In genomic region chr12:121061831-121062230, GRCh38 we compare ENCODE assay signal across 10 cellular contexts. TPM values are rescaled to one million over a fixed set of nuclear protein-coding genes. Genes with fewer than 3 reads are reported as not detected.
DNase-seq lines count a peak whose midpoint lies in the region; TF ChIP-seq lines count a peak whose summit lies in the region.
"Had no signal": no experiment of that assay in that cellular context is flagged by ENCODE, and none has a peak within 500 bp of the region (broad histone marks: within the 10 kb centered on the region; RNA-seq: fewer than 3 reads in every experiment).

No MANE protein-coding gene starts in this region.

- TF ChIP-seq POLR2A in esophagus squamous epithelium (IDR thresholded peaks at IDR 0.05): no peak

- H3K36me3 ChIP-seq in brain microvascular endothelial cell (replicated peaks) (no peaks in the 10 kb centered on the region), esophagus squamous epithelium (no peaks in the 10 kb centered on the region)
- no peaks in the 10 kb centered on the region for H3K36me3 ChIP-seq in effector memory CD4-positive, alpha-beta T cell (ENCODE audit: control insufficient read depth, insufficient read depth, low read length)

- no peak for DNase-seq in GM12864 (ENCODE audit: low read depth)
- peak; percentile 9 for DNase-seq in NCI-H146 treated with DMSO at 0.1 percent for 48 hours (lab: John Stamatoyannopoulos, UW; ENCODE audit: unreplicated experiment)
- DNase-seq in brain microvascular endothelial cell: no peak
- peak; percentile 21 for DNase-seq in myocyte (ENCODE audit: low read depth)
- no peak for DNase-seq in effector memory CD4-positive, alpha-beta T cell
- DNase-seq in esophagus squamous epithelium (lab: John Stamatoyannopoulos, UW): no peak
- no peak for DNase-seq in T-helper 1 cell
- no peak for DNase-seq in kidney tubule cell (ENCODE audit: low spot score)
- DNase-seq: naive B cell, NCI-H510A treated with DMSO at 0.1 percent for 48 hours had no signal

- H3K27me3 ChIP-seq in brain microvascular endothelial cell (replicated peaks) (no peaks in the 10 kb centered on the region), esophagus squamous epithelium (no peaks in the 10 kb centered on the region)
- no peaks in the 10 kb centered on the region for H3K27me3 ChIP-seq in effector memory CD4-positive, alpha-beta T cell (replicated peaks; ENCODE audit: control insufficient read depth, insufficient read depth, low read length, poor library complexity, severe bottlenecking)

- peaks cover 6% of the 10 kb centered on the region for H3K4me1 ChIP-seq in effector memory CD4-positive, alpha-beta T cell (ENCODE audit: control insufficient read depth, insufficient read depth, low read length, poor library complexity, severe bottlenecking)
- peaks cover 0 to 15% (median 8%) of the 10 kb centered on the region in 3 donors for H3K4me1 ChIP-seq in esophagus squamous epithelium

- peak; percentile 12 for TF ChIP-seq CTCF in GM12864 (IDR thresholded peaks at IDR 0.05; ENCODE audit: low read depth, low read length, missing control alignments)
- peak; percentile 24 for TF ChIP-seq CTCF in brain microvascular endothelial cell (IDR thresholded peaks at IDR 0.05; ENCODE audit: low read depth, low read length, missing control alignments)
- peak in 2 of 6 experiments; percentile 14 to 34 for TF ChIP-seq CTCF in esophagus squamous epithelium (IDR thresholded peaks at IDR 0.05)

- WGBS in esophagus squamous epithelium, 2 donors: 44 to 48% methylated on average over 2 of the region's 2 CpGs

- H3K9me3 ChIP-seq in effector memory CD4-positive, alpha-beta T cell (ENCODE audit: control insufficient read depth, low read length): no peaks in the 10 kb centered on the region
- no peaks in the 10 kb centered on the region for H3K9me3 ChIP-seq in esophagus squamous epithelium

- H3K4me3 ChIP-seq in GM12864 (ENCODE audit: low read depth, low read length) (no peak overlapping the region), brain microvascular endothelial cell (ENCODE audit: low read depth, low read length) (no peak overlapping the region), esophagus squamous epithelium (no peak overlapping the region)
- H3K4me3 ChIP-seq in effector memory CD4-positive, alpha-beta T cell (ENCODE audit: insufficient read depth, low read depth, low read length, poor library complexity, severe bottlenecking): no peak overlapping the region

- intact Hi-C loops in esophagus squamous epithelium (cut with DNase I): no loop called here

- in situ Hi-C loops in brain microvascular endothelial cell (cut with HindIII; ENCODE audit: low pct_ligation_motif_present, low sequenced_read_pairs): no loop called here

- no peak overlapping the region for H3K27ac ChIP-seq in brain microvascular endothelial cell
- no peak overlapping the region for H3K27ac ChIP-seq in effector memory CD4-positive, alpha-beta T cell (ENCODE audit: insufficient read depth, low read length, poor library complexity, severe bottlenecking)
- H3K27ac ChIP-seq in esophagus squamous epithelium: no peak overlapping the region

RNA-seq across cellular contexts. Expression of gene OASL, which starts 22.8 kb away (rescaled TPM):
- 0.68 and 1.2 TPM in 2 replicates for total RNA-seq in myocyte
- 0.19 TPM for polyA plus RNA-seq in myocyte (2012)
- total RNA-seq in esophagus squamous epithelium: 1 to 10 TPM; 2.4 to 9.7 (median 6.6) TPM

RNA-seq across cellular contexts. Expression of gene C12orf43, which starts 45.5 kb away (rescaled TPM):
- total RNA-seq in myocyte: 7.2 and 9.8 TPM in 2 replicates
- 12.0 TPM for polyA plus RNA-seq in myocyte (2012)
- 10 to 100 TPM in 1 of 4 donors, 1 to 10 TPM in 3; 7.8 to 15.6 (median 8.6) TPM for total RNA-seq in esophagus squamous epithelium

Comparison
In these comparisons a context has a peak if more than half of its experiments do, and no peak if none do; other contexts are left out.
1. DNase-seq: peak in NCI-H146 treated with DMSO at 0.1 percent for 48 hours (single experiment) and myocyte (single experiment); none in GM12864 (single experiment), brain microvascular endothelial cell (single experiment), effector memory CD4-positive, alpha-beta T cell (0 of 3), esophagus squamous epithelium (single experiment), T-helper 1 cell (0 of 5) and kidney tubule cell (single experiment).